Comparison of ENCODE assay signal across 2 cellular contexts in the genomic region with DNA sequence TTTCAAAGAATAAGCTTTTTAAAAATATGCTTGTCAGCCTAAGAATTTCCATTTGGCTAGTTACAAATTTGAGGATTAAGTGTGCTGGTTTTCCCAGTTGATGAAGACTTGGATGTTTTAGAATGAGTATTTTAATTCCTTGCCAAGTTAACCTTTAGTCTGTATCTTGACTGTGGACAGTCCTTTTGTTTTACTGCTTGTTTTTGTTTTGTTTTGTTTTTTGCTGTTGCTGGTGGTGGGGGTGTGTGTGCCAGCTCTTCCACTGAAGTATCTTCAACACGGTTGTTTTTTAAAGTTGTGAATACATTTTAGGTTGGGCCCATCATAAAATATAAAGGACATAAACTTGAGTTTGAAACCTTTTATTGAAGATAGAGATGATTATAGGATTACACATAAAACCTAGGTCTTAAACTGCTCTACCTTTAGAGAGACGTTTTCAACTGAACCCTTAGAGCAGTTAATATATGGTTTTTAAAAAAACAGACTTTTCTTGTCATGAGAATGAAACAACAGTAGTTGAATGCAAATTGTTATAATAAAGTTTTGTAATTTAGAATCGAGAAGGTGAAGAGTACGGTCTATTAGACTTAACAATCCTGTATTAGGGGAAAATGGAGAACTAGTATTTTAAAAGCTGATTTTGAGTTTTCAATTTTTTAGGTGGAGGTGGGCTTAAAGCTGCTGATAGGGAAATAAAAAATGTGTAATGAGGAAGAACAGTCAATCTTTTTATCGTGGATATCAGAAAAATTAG.
TF ChIP-seq lines count a peak whose summit lies in the region.

No MANE protein-coding gene starts in this region.

TF ChIP-seq in GM12878, 131 proteins besides CTCF, POLR2A, EP300 and RAD21 (continues in another document):
- no peak for TF ChIP-seq MEF2B (IDR thresholded peaks at IDR 0.05; ENCODE audit: partially characterized antibody, poor library complexity, severe bottlenecking)
- TF ChIP-seq, protein P1, sequence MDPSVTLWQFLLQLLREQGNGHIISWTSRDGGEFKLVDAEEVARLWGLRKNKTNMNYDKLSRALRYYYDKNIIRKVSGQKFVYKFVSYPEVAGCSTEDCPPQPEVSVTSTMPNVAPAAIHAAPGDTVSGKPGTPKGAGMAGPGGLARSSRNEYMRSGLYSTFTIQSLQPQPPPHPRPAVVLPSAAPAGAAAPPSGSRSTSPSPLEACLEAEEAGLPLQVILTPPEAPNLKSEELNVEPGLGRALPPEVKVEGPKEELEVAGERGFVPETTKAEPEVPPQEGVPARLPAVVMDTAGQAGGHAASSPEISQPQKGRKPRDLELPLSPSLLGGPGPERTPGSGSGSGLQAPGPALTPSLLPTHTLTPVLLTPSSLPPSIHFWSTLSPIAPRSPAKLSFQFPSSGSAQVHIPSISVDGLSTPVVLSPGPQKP (IDR thresholded peaks at IDR 0.05; ENCODE audit: low read depth, low read length), result no peak
- TF ChIP-seq SREBF1 (IDR thresholded peaks at IDR 0.05; ENCODE audit: low read length), result no peak
- no peak for TF ChIP-seq KDM1A (IDR thresholded peaks at IDR 0.05; ENCODE audit: borderline replicate concordance)
- TF ChIP-seq ZNF217 (IDR thresholded peaks at IDR 0.05), result no peak
- TF ChIP-seq, protein P2, sequence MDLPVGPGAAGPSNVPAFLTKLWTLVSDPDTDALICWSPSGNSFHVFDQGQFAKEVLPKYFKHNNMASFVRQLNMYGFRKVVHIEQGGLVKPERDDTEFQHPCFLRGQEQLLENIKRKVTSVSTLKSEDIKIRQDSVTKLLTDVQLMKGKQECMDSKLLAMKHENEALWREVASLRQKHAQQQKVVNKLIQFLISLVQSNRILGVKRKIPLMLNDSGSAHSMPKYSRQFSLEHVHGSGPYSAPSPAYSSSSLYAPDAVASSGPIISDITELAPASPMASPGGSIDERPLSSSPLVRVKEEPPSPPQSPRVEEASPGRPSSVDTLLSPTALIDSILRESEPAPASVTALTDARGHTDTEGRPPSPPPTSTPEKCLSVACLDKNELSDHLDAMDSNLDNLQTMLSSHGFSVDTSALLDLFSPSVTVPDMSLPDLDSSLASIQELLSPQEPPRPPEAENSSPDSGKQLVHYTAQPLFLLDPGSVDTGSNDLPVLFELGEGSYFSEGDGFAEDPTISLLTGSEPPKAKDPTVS (IDR thresholded peaks at IDR 0.05; ENCODE audit: low read depth, low read length), result no peak
- TF ChIP-seq, protein P3, sequence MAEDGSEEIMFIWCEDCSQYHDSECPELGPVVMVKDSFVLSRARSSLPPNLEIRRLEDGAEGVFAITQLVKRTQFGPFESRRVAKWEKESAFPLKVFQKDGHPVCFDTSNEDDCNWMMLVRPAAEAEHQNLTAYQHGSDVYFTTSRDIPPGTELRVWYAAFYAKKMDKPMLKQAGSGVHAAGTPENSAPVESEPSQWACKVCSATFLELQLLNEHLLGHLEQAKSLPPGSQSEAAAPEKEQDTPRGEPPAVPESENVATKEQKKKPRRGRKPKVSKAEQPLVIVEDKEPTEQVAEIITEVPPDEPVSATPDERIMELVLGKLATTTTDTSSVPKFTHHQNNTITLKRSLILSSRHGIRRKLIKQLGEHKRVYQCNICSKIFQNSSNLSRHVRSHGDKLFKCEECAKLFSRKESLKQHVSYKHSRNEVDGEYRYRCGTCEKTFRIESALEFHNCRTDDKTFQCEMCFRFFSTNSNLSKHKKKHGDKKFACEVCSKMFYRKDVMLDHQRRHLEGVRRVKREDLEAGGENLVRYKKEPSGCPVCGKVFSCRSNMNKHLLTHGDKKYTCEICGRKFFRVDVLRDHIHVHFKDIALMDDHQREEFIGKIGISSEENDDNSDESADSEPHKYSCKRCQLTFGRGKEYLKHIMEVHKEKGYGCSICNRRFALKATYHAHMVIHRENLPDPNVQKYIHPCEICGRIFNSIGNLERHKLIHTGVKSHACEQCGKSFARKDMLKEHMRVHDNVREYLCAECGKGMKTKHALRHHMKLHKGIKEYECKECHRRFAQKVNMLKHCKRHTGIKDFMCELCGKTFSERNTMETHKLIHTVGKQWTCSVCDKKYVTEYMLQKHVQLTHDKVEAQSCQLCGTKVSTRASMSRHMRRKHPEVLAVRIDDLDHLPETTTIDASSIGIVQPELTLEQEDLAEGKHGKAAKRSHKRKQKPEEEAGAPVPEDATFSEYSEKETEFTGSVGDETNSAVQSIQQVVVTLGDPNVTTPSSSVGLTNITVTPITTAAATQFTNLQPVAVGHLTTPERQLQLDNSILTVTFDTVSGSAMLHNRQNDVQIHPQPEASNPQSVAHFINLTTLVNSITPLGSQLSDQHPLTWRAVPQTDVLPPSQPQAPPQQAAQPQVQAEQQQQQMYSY (CRISPR knock-in tag; IDR thresholded peaks at IDR 0.05), result no peak
- no peak for TF ChIP-seq MTA3 (IDR thresholded peaks at IDR 0.05; ENCODE audit: borderline replicate concordance, low read length)
- TF ChIP-seq, protein P4, sequence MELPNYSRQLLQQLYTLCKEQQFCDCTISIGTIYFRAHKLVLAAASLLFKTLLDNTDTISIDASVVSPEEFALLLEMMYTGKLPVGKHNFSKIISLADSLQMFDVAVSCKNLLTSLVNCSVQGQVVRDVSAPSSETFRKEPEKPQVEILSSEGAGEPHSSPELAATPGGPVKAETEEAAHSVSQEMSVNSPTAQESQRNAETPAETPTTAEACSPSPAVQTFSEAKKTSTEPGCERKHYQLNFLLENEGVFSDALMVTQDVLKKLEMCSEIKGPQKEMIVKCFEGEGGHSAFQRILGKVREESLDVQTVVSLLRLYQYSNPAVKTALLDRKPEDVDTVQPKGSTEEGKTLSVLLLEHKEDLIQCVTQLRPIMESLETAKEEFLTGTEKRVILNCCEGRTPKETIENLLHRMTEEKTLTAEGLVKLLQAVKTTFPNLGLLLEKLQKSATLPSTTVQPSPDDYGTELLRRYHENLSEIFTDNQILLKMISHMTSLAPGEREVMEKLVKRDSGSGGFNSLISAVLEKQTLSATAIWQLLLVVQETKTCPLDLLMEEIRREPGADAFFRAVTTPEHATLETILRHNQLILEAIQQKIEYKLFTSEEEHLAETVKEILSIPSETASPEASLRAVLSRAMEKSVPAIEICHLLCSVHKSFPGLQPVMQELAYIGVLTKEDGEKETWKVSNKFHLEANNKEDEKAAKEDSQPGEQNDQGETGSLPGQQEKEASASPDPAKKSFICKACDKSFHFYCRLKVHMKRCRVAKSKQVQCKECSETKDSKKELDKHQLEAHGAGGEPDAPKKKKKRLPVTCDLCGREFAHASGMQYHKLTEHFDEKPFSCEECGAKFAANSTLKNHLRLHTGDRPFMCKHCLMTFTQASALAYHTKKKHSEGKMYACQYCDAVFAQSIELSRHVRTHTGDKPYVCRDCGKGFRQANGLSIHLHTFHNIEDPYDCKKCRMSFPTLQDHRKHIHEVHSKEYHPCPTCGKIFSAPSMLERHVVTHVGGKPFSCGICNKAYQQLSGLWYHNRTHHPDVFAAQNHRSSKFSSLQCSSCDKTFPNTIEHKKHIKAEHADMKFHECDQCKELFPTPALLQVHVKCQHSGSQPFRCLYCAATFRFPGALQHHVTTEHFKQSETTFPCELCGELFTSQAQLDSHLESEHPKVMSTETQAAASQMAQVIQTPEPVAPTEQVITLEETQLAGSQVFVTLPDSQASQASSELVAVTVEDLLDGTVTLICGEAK (IDR thresholded peaks at IDR 0.05; ENCODE audit: borderline replicate concordance), result peak; percentile 89
- no peak for TF ChIP-seq DPF2 (IDR thresholded peaks at IDR 0.05)
- TF ChIP-seq CHD4 (IDR thresholded peaks at IDR 0.05), result no peak

TF ChIP-seq in HepG2, 621 proteins besides CTCF, POLR2A, EP300 and RAD21:
- TF ChIP-seq SAP130 (CRISPR knock-in tag; IDR thresholded peaks at IDR 0.05; ENCODE audit: low read depth) (0 out of 2 replicates have a peak, but pooled peaks have one; percentile 5), SPEN (CRISPR knock-in tag; IDR thresholded peaks at IDR 0.05; ENCODE audit: low read depth) (no peak)
TF ChIP-seq in HepG2: peak in this region for 1.
